8 cellular contexts compared by ENCODE assay signal in the genomic region with DNA sequence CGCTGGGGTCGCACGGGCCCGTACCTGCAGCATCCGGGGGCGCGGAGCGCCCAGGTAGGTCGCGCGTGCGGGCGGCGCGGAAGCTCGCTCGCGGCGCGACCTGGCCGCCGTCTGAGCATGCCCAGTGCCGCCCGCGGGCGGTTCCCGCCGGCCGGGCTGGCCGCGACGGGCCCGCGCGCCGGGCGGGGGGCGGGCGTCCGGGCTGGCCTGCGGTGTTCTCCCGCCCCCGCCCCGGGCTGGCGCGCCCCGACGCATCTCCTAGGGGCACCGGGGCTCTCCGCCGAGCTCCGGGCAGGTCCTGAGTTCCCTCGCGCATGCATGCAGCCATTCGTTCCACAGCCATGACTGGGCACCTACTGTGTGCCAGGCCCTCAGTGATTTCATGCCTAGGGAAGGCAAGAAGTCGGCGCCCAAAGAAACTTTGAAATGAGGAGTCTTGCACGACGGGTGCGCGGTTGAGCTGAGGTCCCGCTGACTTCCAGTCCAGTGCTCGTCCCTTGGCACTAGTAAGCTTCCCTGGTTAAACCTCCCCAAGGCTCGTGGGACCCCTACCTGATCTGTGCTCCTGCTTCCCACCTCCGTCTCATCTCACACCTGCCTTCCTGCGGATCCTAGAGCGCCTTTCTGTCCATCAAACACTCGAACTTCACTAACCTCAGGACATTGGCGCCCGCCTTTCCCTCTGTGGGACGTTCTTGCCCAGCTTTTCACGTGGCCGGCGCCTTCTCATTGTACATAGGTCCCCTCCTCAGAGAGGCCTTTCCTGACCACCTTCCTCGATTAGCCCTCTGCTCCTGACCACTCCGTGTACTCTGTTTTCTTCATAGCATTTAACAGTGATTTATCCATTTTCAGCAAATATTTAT. TPM values are rescaled to one million over a fixed set of nuclear protein-coding genes. Genes with fewer than 3 reads are reported as not detected.
A peak's percentile ranks its signal among the peaks of the same experiment; 100 is the strongest.
DNase-seq lines count a peak whose midpoint lies in the region; ATAC-seq and TF ChIP-seq lines count a peak whose summit lies in the region.

A gene with protein sequence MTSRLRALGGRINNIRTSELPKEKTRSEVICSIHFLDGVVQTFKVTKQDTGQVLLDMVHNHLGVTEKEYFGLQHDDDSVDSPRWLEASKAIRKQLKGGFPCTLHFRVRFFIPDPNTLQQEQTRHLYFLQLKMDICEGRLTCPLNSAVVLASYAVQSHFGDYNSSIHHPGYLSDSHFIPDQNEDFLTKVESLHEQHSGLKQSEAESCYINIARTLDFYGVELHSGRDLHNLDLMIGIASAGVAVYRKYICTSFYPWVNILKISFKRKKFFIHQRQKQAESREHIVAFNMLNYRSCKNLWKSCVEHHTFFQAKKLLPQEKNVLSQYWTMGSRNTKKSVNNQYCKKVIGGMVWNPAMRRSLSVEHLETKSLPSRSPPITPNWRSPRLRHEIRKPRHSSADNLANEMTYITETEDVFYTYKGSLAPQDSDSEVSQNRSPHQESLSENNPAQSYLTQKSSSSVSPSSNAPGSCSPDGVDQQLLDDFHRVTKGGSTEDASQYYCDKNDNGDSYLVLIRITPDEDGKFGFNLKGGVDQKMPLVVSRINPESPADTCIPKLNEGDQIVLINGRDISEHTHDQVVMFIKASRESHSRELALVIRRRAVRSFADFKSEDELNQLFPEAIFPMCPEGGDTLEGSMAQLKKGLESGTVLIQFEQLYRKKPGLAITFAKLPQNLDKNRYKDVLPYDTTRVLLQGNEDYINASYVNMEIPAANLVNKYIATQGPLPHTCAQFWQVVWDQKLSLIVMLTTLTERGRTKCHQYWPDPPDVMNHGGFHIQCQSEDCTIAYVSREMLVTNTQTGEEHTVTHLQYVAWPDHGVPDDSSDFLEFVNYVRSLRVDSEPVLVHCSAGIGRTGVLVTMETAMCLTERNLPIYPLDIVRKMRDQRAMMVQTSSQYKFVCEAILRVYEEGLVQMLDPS (minus strand): TSS at position 113 of the 866 bp plus-strand sequence. CDS start 34,873 bp downstream, outside the sequence.

- DNase-seq in Jurkat, Clone E6-1 (ENCODE audit: low read depth, low spot score), result no peak
- DNase-seq in coronary artery (ENCODE audit: low spot score), result no peak
- DNase-seq in mesendoderm, result no peak
- DNase-seq in dedifferentiated amniotic fluid mesenchymal stem cell (ENCODE audit: extremely low spot score), result no peak
- no peak for DNase-seq in GF-D8 (lab: John Stamatoyannopoulos, UW)

- no peaks in the 10 kb centered on the region for H3K79me2 ChIP-seq in mesendoderm (ENCODE audit: control insufficient read depth, insufficient read depth, low read length)

- no peaks in the 10 kb centered on the region for H3K36me3 ChIP-seq in mesendoderm (ENCODE audit: control insufficient read depth, insufficient read depth, low read length)

- no peaks in the 10 kb centered on the region for H3K79me1 ChIP-seq in mesendoderm (ENCODE audit: low read length)

- no peak within 1 kb of the TSS for H2BK15ac ChIP-seq in mesendoderm (replicated peaks; ENCODE audit: low read depth)

- H3K4me2 ChIP-seq in mesendoderm (ENCODE audit: low read length), result peak within 1 kb of the TSS; percentile 59

- no peak within 1 kb of the TSS for H2BK5ac ChIP-seq in mesendoderm (ENCODE audit: low read length)

- no peak for ATAC-seq in GM18867 (IDR thresholded peaks at IDR 0.05; ENCODE audit: unreplicated experiment)
- ATAC-seq in GM18502 (IDR thresholded peaks at IDR 0.05; ENCODE audit: poor library complexity, unreplicated experiment), result no peak

- H3K9ac ChIP-seq in mesendoderm (ENCODE audit: low read length), result peak within 1 kb of the TSS; percentile 49

- peak within 1 kb of the TSS; percentile 24 for H3K23ac ChIP-seq in mesendoderm (ENCODE audit: low read length)

- H3K27me3 ChIP-seq in mesendoderm (ENCODE audit: insufficient read depth, low read length, poor library complexity), result peaks cover 24% of the 10 kb centered on the region

- H3K27ac ChIP-seq in C4-2B (peak within 1 kb of the TSS; percentile 80), coronary artery (peak within 1 kb of the TSS in 1 of 2 donors; percentile 82), mesendoderm (ENCODE audit: low read depth, low read length) (no peak within 1 kb of the TSS)

- no peak within 1 kb of the TSS for H2BK120ac ChIP-seq in mesendoderm (ENCODE audit: low read depth, low read length)

- no CpG with 5 or more reads among the region's 76 CpGs for WGBS in mesendoderm (ENCODE audit: extremely low coverage, insufficient coverage, low lambda C conversion rate)

- H3K4ac ChIP-seq in mesendoderm (ENCODE audit: low read depth, low read length), result no peak within 1 kb of the TSS

- peaks cover 2% of the 10 kb centered on the region for H3K4me1 ChIP-seq in mesendoderm (ENCODE audit: control insufficient read depth, low read depth, low read length)

- H4K5ac ChIP-seq in mesendoderm (ENCODE audit: low read length), result no peak within 1 kb of the TSS

- H3K56ac ChIP-seq in mesendoderm (ENCODE audit: low read length), result peak within 1 kb of the TSS; percentile 77

- TF ChIP-seq CTCF in C4-2B (conservative IDR thresholded peaks at IDR 0.05) (no peak), coronary artery (IDR thresholded peaks at IDR 0.05) (no peak)

- peak within 1 kb of the TSS; percentile 5; the same call in 1 of the 2 replicates for H3K4me3 ChIP-seq in Jurkat, Clone E6-1 (ENCODE audit: low read length)
- H3K4me3 ChIP-seq in coronary artery (peak within 1 kb of the TSS; percentile 86), mesendoderm (ENCODE audit: low read length) (peak within 1 kb of the TSS; percentile 15)

- peak within 1 kb of the TSS; percentile 76 for H3K18ac ChIP-seq in mesendoderm (ENCODE audit: low read length)

- no peak within 1 kb of the TSS for H4K8ac ChIP-seq in mesendoderm (ENCODE audit: low read depth, low read length)

- no peak within 1 kb of the TSS for H2AK5ac ChIP-seq in mesendoderm (ENCODE audit: low read length)

RNA-seq across cellular contexts. Expression of the gene that starts here (rescaled TPM):
- 6.0 TPM for polyA plus RNA-seq in Jurkat, Clone E6-1 (2012; ENCODE audit: insufficient read depth, insufficient read length)
- polyA plus RNA-seq in mesendoderm (2013, experiment 1 of 2), result 0.80 TPM
- 0.91 TPM for polyA plus RNA-seq in mesendoderm (2013, experiment 2 of 2)

Comparison
In these comparisons a context has a peak if more than half of its experiments do, and no peak if none do; other contexts are left out.
1. H3K4me3 ChIP-seq: peak in every context shown above with its lines; median percentile 86 in coronary artery; 15 in mesendoderm; 5 in Jurkat, Clone E6-1.